In genomic region chr5:159135896-159136531, GRCh38 we compare ENCODE assay signal across 14 cellular contexts. TPM values are rescaled to one million over a fixed set of nuclear protein-coding genes. Genes with fewer than 3 reads are reported as not detected.
DNase-seq lines count a peak whose midpoint lies in the region; ATAC-seq and TF ChIP-seq lines count a peak whose summit lies in the region.
"Had no signal": no experiment of that assay in that cellular context is flagged by ENCODE, and none has a peak within 500 bp of the region (broad histone marks: within the 10 kb centered on the region; RNA-seq: fewer than 3 reads in every experiment).

No MANE protein-coding gene starts in this region.

- no peak overlapping the region for H3K4me3 Mint-ChIP-seq in activated T-helper 1 cell treated with anti-CD3 and anti-CD28 coated beads, Interleukin-12 subunit alpha, Interleukin-12 subunit beta, Interleukin-2, Interleukin-4 antibody, amounts not matched to agents 30 ng/mL and 10 ng/mL and 1 ng/mL, durations not matched to agents 14 hours and 24 hours and 36 hours
- H3K4me3 Mint-ChIP-seq: dendritic cell treated with granulocyte-macrophage colony-stimulating factor and Interleukin-4, amounts not matched to agents 40 ng/mL and 50 ng/mL, for 4 days had no signal

- CTCF ChIA-PET in SK-N-SH (lab: Yijun Ruan, JAX), result no interaction called here

- no peaks in the 10 kb centered on the region for H3K36me3 Mint-ChIP-seq in activated T-helper 1 cell treated with anti-CD3 and anti-CD28 coated beads, Interleukin-12 subunit alpha, Interleukin-12 subunit beta, Interleukin-2, Interleukin-4 antibody, amounts not matched to agents 30 ng/mL and 10 ng/mL and 1 ng/mL, durations not matched to agents 14 hours and 24 hours and 36 hours (ENCODE audit: low read depth)

- no peak for TF ChIP-seq RAD21 in SK-N-SH (IDR thresholded peaks at IDR 0.05; ENCODE audit: low read length)

- WGBS in SK-N-SH (ENCODE audit: low lambda C conversion rate), result 42% methylated on average over 9 of the region's 9 CpGs
- WGBS in smooth muscle cell (ENCODE audit: low lambda C conversion rate), result 42% methylated on average over 9 of the region's 9 CpGs

- peaks cover 16% of the 10 kb centered on the region for H3K27me3 Mint-ChIP-seq in activated T-helper 1 cell treated with anti-CD3 and anti-CD28 coated beads, Interleukin-12 subunit alpha, Interleukin-12 subunit beta, Interleukin-2, Interleukin-4 antibody, amounts not matched to agents 30 ng/mL and 10 ng/mL and 1 ng/mL, durations not matched to agents 14 hours and 24 hours and 36 hours (ENCODE audit: insufficient read depth)

- H3K9me3 ChIP-seq in SK-N-SH, result no peaks in the 10 kb centered on the region
- no peaks in the 10 kb centered on the region for H3K9me3 ChIP-seq in smooth muscle cell (replicated peaks; ENCODE audit: low read depth)
- H3K9me3 ChIP-seq: suprapubic skin had no signal

- H3K9ac ChIP-seq in SK-N-SH (no peak overlapping the region), smooth muscle cell (ENCODE audit: low read depth) (no peak overlapping the region)

- no peaks in the 10 kb centered on the region for H3K9me2 ChIP-seq in SK-N-SH

- H3K4me1 Mint-ChIP-seq in activated T-helper 1 cell treated with anti-CD3 and anti-CD28 coated beads, Interleukin-12 subunit alpha, Interleukin-12 subunit beta, Interleukin-2, Interleukin-4 antibody, amounts not matched to agents 30 ng/mL and 10 ng/mL and 1 ng/mL, durations not matched to agents 14 hours and 24 hours and 36 hours (ENCODE audit: low read depth), result no peaks in the 10 kb centered on the region

- DNase-seq in DMS53 (lab: John Stamatoyannopoulos, UW) (peak; percentile 37), DMS53 treated with DMSO at 0.1 percent for 48 hours (lab: John Stamatoyannopoulos, UW; ENCODE audit: unreplicated experiment) (no peak), SK-N-SH (no peak), fibroblast of peridontal ligament (ENCODE audit: extremely low read depth) (peak; percentile 78), smooth muscle cell (lab: John Stamatoyannopoulos, UW; ENCODE audit: unreplicated experiment) (no peak), cerebellar cortex (ENCODE audit: low spot score) (no peak)
- no peak for DNase-seq in activated T-helper 1 cell treated with anti-CD3 and anti-CD28 coated beads, Interleukin-12 subunit alpha, Interleukin-12 subunit beta, Interleukin-2, Interleukin-4 antibody, amounts not matched to agents 30 ng/mL and 10 ng/mL and 1 ng/mL, durations not matched to agents 14 hours and 24 hours and 36 hours (ENCODE audit: low spot score)
- DNase-seq: activated naive CD4-positive, alpha-beta T cell; DMS79; NCI-H1417 had no signal

- H3K36me3 ChIP-seq in SK-N-SH (replicated peaks in 1 of 2; ENCODE audit: control insufficient read depth in 1 of 2, insufficient read depth in 2 of 2, low read length in 1 of 2) (no peaks in the 10 kb centered on the region), smooth muscle cell (ENCODE audit: low read depth) (no peaks in the 10 kb centered on the region)
- H3K36me3 ChIP-seq: suprapubic skin had no signal

- TF ChIP-seq CTCF in SK-N-SH (IDR thresholded peaks at IDR 0.05) (no peak), smooth muscle cell (IDR thresholded peaks at IDR 0.05; ENCODE audit: borderline replicate concordance, insufficient read depth, poor library complexity, severe bottlenecking) (no peak)

- H3K79me2 ChIP-seq in SK-N-SH (ENCODE audit: insufficient read depth) (no peaks in the 10 kb centered on the region), smooth muscle cell (ENCODE audit: low read depth) (no peaks in the 10 kb centered on the region)

- POLR2A ChIA-PET in SK-N-SH (lab: Yijun Ruan, JAX), result no interaction called here

- H3K27me3 ChIP-seq in SK-N-SH (ENCODE audit: insufficient read depth), result no peaks in the 10 kb centered on the region; the same call in 1 of the 2 replicates
- peaks cover 8% of the 10 kb centered on the region for H3K27me3 ChIP-seq in smooth muscle cell (ENCODE audit: low read depth)

- H3K4me1 ChIP-seq in SK-N-SH (ENCODE audit: control insufficient read depth in 1 of 2, insufficient read depth in 2 of 2, low read depth in 1 of 2, low read length in 1 of 2) (no peaks in the 10 kb centered on the region; a peak in 2 of 4 replicates), smooth muscle cell (ENCODE audit: low read depth) (no peaks in the 10 kb centered on the region)
- H3K4me1 ChIP-seq: suprapubic skin had no signal

- H2AFZ ChIP-seq in SK-N-SH (ENCODE audit: low read depth), result no peak overlapping the region
- peak overlapping the region; percentile 54 for H2AFZ ChIP-seq in smooth muscle cell (ENCODE audit: low read depth)

- TF ChIP-seq EP300 in SK-N-SH (IDR thresholded peaks at IDR 0.05; ENCODE audit: borderline replicate concordance in 1 of 2, low read depth in 1 of 2, low read length in 1 of 2), result no peak

- no peak for ATAC-seq in GM18870 (IDR thresholded peaks at IDR 0.05; ENCODE audit: unreplicated experiment)

- no peaks in the 10 kb centered on the region for H3K9me3 Mint-ChIP-seq in activated T-helper 1 cell treated with anti-CD3 and anti-CD28 coated beads, Interleukin-12 subunit alpha, Interleukin-12 subunit beta, Interleukin-2, Interleukin-4 antibody, amounts not matched to agents 30 ng/mL and 10 ng/mL and 1 ng/mL, durations not matched to agents 14 hours and 24 hours and 36 hours
- H3K9me3 Mint-ChIP-seq: dendritic cell treated with granulocyte-macrophage colony-stimulating factor and Interleukin-4, amounts not matched to agents 40 ng/mL and 50 ng/mL, for 4 days had no signal

- H3K4me3 ChIP-seq in SK-N-SH (ENCODE audit: low read depth in 2 of 2, low read length in 1 of 2) (no peak overlapping the region), smooth muscle cell (no peak overlapping the region)
- H3K4me3 ChIP-seq: suprapubic skin had no signal

- H4K20me1 ChIP-seq in SK-N-SH (ENCODE audit: insufficient read depth) (no peaks in the 10 kb centered on the region), smooth muscle cell (ENCODE audit: low read depth) (no peaks in the 10 kb centered on the region)

- H3F3A ChIP-seq in SK-N-SH (replicated peaks; ENCODE audit: insufficient read depth), result no peaks in the 10 kb centered on the region
- no peaks in the 10 kb centered on the region for H3F3A ChIP-seq in smooth muscle cell (ENCODE audit: low read depth)

- no peak overlapping the region for H3K27ac Mint-ChIP-seq in activated T-helper 1 cell treated with anti-CD3 and anti-CD28 coated beads, Interleukin-12 subunit alpha, Interleukin-12 subunit beta, Interleukin-2, Interleukin-4 antibody, amounts not matched to agents 30 ng/mL and 10 ng/mL and 1 ng/mL, durations not matched to agents 14 hours and 24 hours and 36 hours
- H3K27ac Mint-ChIP-seq: dendritic cell treated with granulocyte-macrophage colony-stimulating factor and Interleukin-4, amounts not matched to agents 40 ng/mL and 50 ng/mL, for 4 days had no signal

- peak overlapping the region; percentile 63 for H3K4me2 ChIP-seq in SK-N-SH
- H3K4me2 ChIP-seq in smooth muscle cell, result peak overlapping the region; percentile 71

- H3K27ac ChIP-seq in SK-N-SH (ENCODE audit: low read depth in 2 of 2, low read length in 1 of 2) (no peak overlapping the region), smooth muscle cell (ENCODE audit: low read depth) (no peak overlapping the region)
- H3K27ac ChIP-seq: 22Rv1, suprapubic skin had no signal

- intact Hi-C loops in activated T-helper 1 cell treated with anti-CD3 and anti-CD28 coated beads, Interleukin-12 subunit alpha, Interleukin-12 subunit beta, Interleukin-2, Interleukin-4 antibody, amounts not matched to agents 30 ng/mL and 10 ng/mL and 1 ng/mL, durations not matched to agents 14 hours and 24 hours and 36 hours (cut with micrococcal nuclease), result no loop called here

TF ChIP-seq in SK-N-SH, 30 proteins besides CTCF, POLR2A, EP300 and RAD21:
- TF ChIP-seq, protein P1, sequence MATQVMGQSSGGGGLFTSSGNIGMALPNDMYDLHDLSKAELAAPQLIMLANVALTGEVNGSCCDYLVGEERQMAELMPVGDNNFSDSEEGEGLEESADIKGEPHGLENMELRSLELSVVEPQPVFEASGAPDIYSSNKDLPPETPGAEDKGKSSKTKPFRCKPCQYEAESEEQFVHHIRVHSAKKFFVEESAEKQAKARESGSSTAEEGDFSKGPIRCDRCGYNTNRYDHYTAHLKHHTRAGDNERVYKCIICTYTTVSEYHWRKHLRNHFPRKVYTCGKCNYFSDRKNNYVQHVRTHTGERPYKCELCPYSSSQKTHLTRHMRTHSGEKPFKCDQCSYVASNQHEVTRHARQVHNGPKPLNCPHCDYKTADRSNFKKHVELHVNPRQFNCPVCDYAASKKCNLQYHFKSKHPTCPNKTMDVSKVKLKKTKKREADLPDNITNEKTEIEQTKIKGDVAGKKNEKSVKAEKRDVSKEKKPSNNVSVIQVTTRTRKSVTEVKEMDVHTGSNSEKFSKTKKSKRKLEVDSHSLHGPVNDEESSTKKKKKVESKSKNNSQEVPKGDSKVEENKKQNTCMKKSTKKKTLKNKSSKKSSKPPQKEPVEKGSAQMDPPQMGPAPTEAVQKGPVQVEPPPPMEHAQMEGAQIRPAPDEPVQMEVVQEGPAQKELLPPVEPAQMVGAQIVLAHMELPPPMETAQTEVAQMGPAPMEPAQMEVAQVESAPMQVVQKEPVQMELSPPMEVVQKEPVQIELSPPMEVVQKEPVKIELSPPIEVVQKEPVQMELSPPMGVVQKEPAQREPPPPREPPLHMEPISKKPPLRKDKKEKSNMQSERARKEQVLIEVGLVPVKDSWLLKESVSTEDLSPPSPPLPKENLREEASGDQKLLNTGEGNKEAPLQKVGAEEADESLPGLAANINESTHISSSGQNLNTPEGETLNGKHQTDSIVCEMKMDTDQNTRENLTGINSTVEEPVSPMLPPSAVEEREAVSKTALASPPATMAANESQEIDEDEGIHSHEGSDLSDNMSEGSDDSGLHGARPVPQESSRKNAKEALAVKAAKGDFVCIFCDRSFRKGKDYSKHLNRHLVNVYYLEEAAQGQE (IDR thresholded peaks at IDR 0.05; ENCODE audit: low read depth, low read length), result no peak
- 0 out of 2 replicates have a peak, but pooled peaks have one; percentile 11 for TF ChIP-seq FOSL2 (IDR thresholded peaks at IDR 0.05; ENCODE audit: borderline replicate concordance, low read depth)

RNA-seq across cellular contexts. Expression of gene EBF1, which starts 36.3 kb away (rescaled TPM):
- polyA plus RNA-seq in SK-N-SH (2012; rRNA removed) (0.26 and 0.36 TPM in 2 replicates), smooth muscle cell (1.5 and 3.3 TPM in 2 replicates)
- 0.23 and 0.33 TPM in 2 replicates for polyA plus RNA-seq in SK-N-SH (2012; cell fraction: cytosol; rRNA removed)
- polyA plus RNA-seq in SK-N-SH (2012; cell fraction: nucleus; rRNA removed), result 0.42 TPM in 2 replicates
- 1.6 and 2.3 TPM in 2 replicates for total RNA-seq in smooth muscle cell
- not detected in 2 replicates for total RNA-seq in activated T-helper 1 cell treated with anti-CD3 and anti-CD28 coated beads, Interleukin-12 subunit alpha, Interleukin-12 subunit beta, Interleukin-2, Interleukin-4 antibody, amounts not matched to agents 30 ng/mL and 10 ng/mL and 1 ng/mL, durations not matched to agents 14 hours and 24 hours and 36 hours

Comparison
In these comparisons a context has a peak if more than half of its experiments do, and no peak if none do; other contexts are left out.
1. DNase-seq: peak in DMS53 (single experiment) and fibroblast of peridontal ligament (single experiment); none in DMS53 treated with DMSO at 0.1 percent for 48 hours (single experiment), SK-N-SH (single experiment), smooth muscle cell (single experiment), cerebellar cortex (single experiment) and activated T-helper 1 cell treated with anti-CD3 and anti-CD28 coated beads, Interleukin-12 subunit alpha, Interleukin-12 subunit beta, Interleukin-2, Interleukin-4 antibody, amounts not matched to agents 30 ng/mL and 10 ng/mL and 1 ng/mL, durations not matched to agents 14 hours and 24 hours and 36 hours (single experiment).